In genomic region chr3:49804141-49805041, GRCh38 we compare ENCODE assay signal across 6 cellular contexts. TPM values are rescaled to one million over a fixed set of nuclear protein-coding genes. Genes with fewer than 3 reads are reported as not detected.
DNase-seq lines count a peak whose midpoint lies in the region; TF ChIP-seq lines count a peak whose summit lies in the region.

No MANE protein-coding gene starts in this region.

- no peak for TF ChIP-seq RAD21 in neural cell (conservative IDR thresholded peaks at IDR 0.05)

- H3K9me2 ChIP-seq in neural cell (ENCODE audit: insufficient read depth, low read length), result no peaks in the 10 kb centered on the region

- H3K79me2 ChIP-seq in neural cell (replicated peaks; ENCODE audit: insufficient read depth, low read length), result no peaks in the 10 kb centered on the region

- H3K4me2 ChIP-seq in neural cell (ENCODE audit: low read length), result no peak overlapping the region

- no peak overlapping the region for H2AFZ ChIP-seq in neural cell (ENCODE audit: low read depth, low read length)

- H3K27me3 ChIP-seq in H7 (ENCODE audit: control insufficient read depth, insufficient read depth, low read length), result peaks cover 17% of the 10 kb centered on the region
- no peaks in the 10 kb centered on the region for H3K27me3 ChIP-seq in brain microvascular endothelial cell (replicated peaks)
- peaks cover 14% of the 10 kb centered on the region for H3K27me3 ChIP-seq in neural cell (ENCODE audit: insufficient read depth, low read depth, low read length)

- no peaks in the 10 kb centered on the region for H4K20me1 ChIP-seq in neural cell (ENCODE audit: insufficient read depth)

- in situ Hi-C loops in brain microvascular endothelial cell (cut with HindIII; ENCODE audit: low pct_ligation_motif_present, low sequenced_read_pairs), result no loop called here

- TF ChIP-seq CTCF in brain microvascular endothelial cell (IDR thresholded peaks at IDR 0.05; ENCODE audit: low read depth, low read length, missing control alignments), result no peak
- TF ChIP-seq CTCF in neural cell (IDR thresholded peaks at IDR 0.05; ENCODE audit: poor library complexity, severe bottlenecking), result no peak

- H3K27ac ChIP-seq in brain microvascular endothelial cell (no peak overlapping the region), neural cell (ENCODE audit: low read length) (no peak overlapping the region)

- DNase-seq in H7, result peak; percentile 43
- no peak for DNase-seq in brain microvascular endothelial cell
- DNase-seq in NCI-H2171 (lab: John Stamatoyannopoulos, UW), result no peak
- no peak for DNase-seq in NCI-H2029 (lab: John Stamatoyannopoulos, UW)
- DNase-seq in GM19238 (ENCODE audit: insufficient read length, low spot score), result no peak

- H3K4me3 ChIP-seq in H7 (ENCODE audit: insufficient read depth, low read depth, low read length) (no peak overlapping the region), brain microvascular endothelial cell (ENCODE audit: low read depth, low read length) (peak overlapping the region; percentile 84), neural cell (ENCODE audit: low read length) (peak overlapping the region; percentile 74)

- no peaks in the 10 kb centered on the region for H3K9me3 ChIP-seq in neural cell (ENCODE audit: low read length)

- H3F3A ChIP-seq in neural cell (ENCODE audit: insufficient read depth, low read length, poor library complexity, severe bottlenecking), result no peaks in the 10 kb centered on the region

- no peak overlapping the region for H3K9ac ChIP-seq in neural cell (ENCODE audit: low read length)

- TF ChIP-seq EP300 in neural cell (conservative IDR thresholded peaks at IDR 0.05; ENCODE audit: poor library complexity, severe bottlenecking), result no peak

- H3K36me3 ChIP-seq in H7 (replicated peaks; ENCODE audit: control insufficient read depth, insufficient read depth, low read length) (no peaks in the 10 kb centered on the region), brain microvascular endothelial cell (replicated peaks) (no peaks in the 10 kb centered on the region), neural cell (ENCODE audit: insufficient read depth, low read length) (no peaks in the 10 kb centered on the region)

TF ChIP-seq in neural cell, 6 proteins besides CTCF, POLR2A, EP300 and RAD21:
- TF ChIP-seq EZH2 (IDR thresholded peaks at IDR 0.05; ENCODE audit: borderline replicate concordance, insufficient read depth, low read length, poor library complexity, severe bottlenecking) (no peak), SMC3 (conservative IDR thresholded peaks at IDR 0.05; ENCODE audit: poor library complexity) (no peak), POLR2AphosphoS5 (IDR thresholded peaks at IDR 0.05) (no peak), MXI1 (conservative IDR thresholded peaks at IDR 0.05; ENCODE audit: poor library complexity, severe bottlenecking) (no peak), TAF1 (IDR thresholded peaks at IDR 0.05; ENCODE audit: low read depth) (no peak)
- TF ChIP-seq, protein P1, sequence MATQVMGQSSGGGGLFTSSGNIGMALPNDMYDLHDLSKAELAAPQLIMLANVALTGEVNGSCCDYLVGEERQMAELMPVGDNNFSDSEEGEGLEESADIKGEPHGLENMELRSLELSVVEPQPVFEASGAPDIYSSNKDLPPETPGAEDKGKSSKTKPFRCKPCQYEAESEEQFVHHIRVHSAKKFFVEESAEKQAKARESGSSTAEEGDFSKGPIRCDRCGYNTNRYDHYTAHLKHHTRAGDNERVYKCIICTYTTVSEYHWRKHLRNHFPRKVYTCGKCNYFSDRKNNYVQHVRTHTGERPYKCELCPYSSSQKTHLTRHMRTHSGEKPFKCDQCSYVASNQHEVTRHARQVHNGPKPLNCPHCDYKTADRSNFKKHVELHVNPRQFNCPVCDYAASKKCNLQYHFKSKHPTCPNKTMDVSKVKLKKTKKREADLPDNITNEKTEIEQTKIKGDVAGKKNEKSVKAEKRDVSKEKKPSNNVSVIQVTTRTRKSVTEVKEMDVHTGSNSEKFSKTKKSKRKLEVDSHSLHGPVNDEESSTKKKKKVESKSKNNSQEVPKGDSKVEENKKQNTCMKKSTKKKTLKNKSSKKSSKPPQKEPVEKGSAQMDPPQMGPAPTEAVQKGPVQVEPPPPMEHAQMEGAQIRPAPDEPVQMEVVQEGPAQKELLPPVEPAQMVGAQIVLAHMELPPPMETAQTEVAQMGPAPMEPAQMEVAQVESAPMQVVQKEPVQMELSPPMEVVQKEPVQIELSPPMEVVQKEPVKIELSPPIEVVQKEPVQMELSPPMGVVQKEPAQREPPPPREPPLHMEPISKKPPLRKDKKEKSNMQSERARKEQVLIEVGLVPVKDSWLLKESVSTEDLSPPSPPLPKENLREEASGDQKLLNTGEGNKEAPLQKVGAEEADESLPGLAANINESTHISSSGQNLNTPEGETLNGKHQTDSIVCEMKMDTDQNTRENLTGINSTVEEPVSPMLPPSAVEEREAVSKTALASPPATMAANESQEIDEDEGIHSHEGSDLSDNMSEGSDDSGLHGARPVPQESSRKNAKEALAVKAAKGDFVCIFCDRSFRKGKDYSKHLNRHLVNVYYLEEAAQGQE (IDR thresholded peaks at IDR 0.05; ENCODE audit: borderline replicate concordance), result no peak

RNA-seq across cellular contexts. Expression of gene INKA1, which starts 1.3 kb away (rescaled TPM):
- 2.3 and 6.5 TPM in 2 replicates for total RNA-seq in H7 (2014; rRNA removed; shearing (Covaris generic))
- polyA plus RNA-seq in neural cell, result 1.4 and 1.7 TPM in 2 replicates
- polyA minus RNA-seq in neural cell, result 2.0 and 2.9 TPM in 2 replicates

RNA-seq across cellular contexts. Expression of gene CDHR4, which starts 4.7 kb away (rescaled TPM):
- not detected in 2 replicates for total RNA-seq in H7 (2014; rRNA removed; shearing (Covaris generic))
- not detected in 2 replicates for polyA plus RNA-seq in neural cell
- polyA minus RNA-seq in neural cell, result not detected in 2 replicates

RNA-seq across cellular contexts. Expression of gene UBA7, which starts 9.4 kb away (rescaled TPM):
- 0.07 and 0.55 TPM in 2 replicates for total RNA-seq in H7 (2014; rRNA removed; shearing (Covaris generic))
- 2.9 and 4.0 TPM in 2 replicates for polyA plus RNA-seq in neural cell
- polyA minus RNA-seq in neural cell, result 2.0 and 2.2 TPM in 2 replicates

RNA-seq across cellular contexts. Expression of gene IP6K1, which starts 18.0 kb away (rescaled TPM):
- total RNA-seq in H7 (2014; rRNA removed; shearing (Covaris generic)), result 34.7 and 38.2 TPM in 2 replicates
- 52.7 and 62.7 TPM in 2 replicates for polyA plus RNA-seq in neural cell
- polyA minus RNA-seq in neural cell, result 112 and 123 TPM in 2 replicates

RNA-seq across cellular contexts. Expression of gene TRAIP, which starts 52.0 kb away (rescaled TPM):
- 16.1 and 24.9 TPM in 2 replicates for total RNA-seq in H7 (2014; rRNA removed; shearing (Covaris generic))
- 7.5 and 7.6 TPM in 2 replicates for polyA plus RNA-seq in neural cell
- 2.7 and 3.7 TPM in 2 replicates for polyA minus RNA-seq in neural cell
